In genomic region chr18:37769846-37770245, GRCh38 we compare ENCODE assay signal across 26 cellular contexts.
"Had no signal": no experiment of that assay in that cellular context is flagged by ENCODE, and none has a peak within 500 bp of the region (broad histone marks: within the 10 kb centered on the region; RNA-seq: fewer than 3 reads in every experiment).

No MANE protein-coding gene starts in this region.

- H3K4me1 ChIP-seq: gastroesophageal sphincter, heart left ventricle, right lobe of liver, transverse colon, upper lobe of right lung had no signal

- DNase-seq: cerebellar nuclear complex; cortex of kidney; effector CD4-positive, alpha-beta T cell; foreskin fibroblast; heart left ventricle; kidney glomerular epithelial cell; mesenchymal stem cell; mucosa of descending colon; naive B cell; right lobe of liver; stimulated activated CD4-positive, alpha-beta T cell treated with anti-CD3 and anti-CD28 coated beads, Interleukin-12 subunit alpha, Interleukin-12 subunit beta, amount 100 ng/mL, for 4 hours; stimulated activated CD4-positive, alpha-beta T cell treated with anti-CD3 and anti-CD28 coated beads, Interleukin-1b, Interleukin-23, amount 100 ng/mL, for 48 hours; stimulated activated CD4-positive, alpha-beta T cell treated with anti-CD3 and anti-CD28 coated beads, Interleukin-4, amount 100 ng/mL, for 1 hour; stimulated activated CD8-positive, alpha-beta memory T cell treated with anti-CD3 and anti-CD28 coated beads, Interleukin-4, amount 100 ng/mL, for 48 hours; stimulated activated naive CD4-positive, alpha-beta T cell; stimulated activated naive CD8-positive, alpha-beta T cell treated with anti-CD3 and anti-CD28 coated beads, Interleukin-15, amount 100 ng/mL, for 72 hours; transverse colon; upper lobe of right lung had no signal

- H3K4me2 ChIP-seq: hepatocyte, smooth muscle cell had no signal

- H3K9ac ChIP-seq: parathyroid adenoma had no signal

- H3K79me2 ChIP-seq: hepatocyte, parathyroid adenoma had no signal

- H3K9me3 ChIP-seq: gastroesophageal sphincter, heart left ventricle, mucosa of descending colon, neutrophil, right lobe of liver, suprapubic skin, transverse colon, upper lobe of right lung had no signal

- H3K4me3 ChIP-seq: gastroesophageal sphincter, heart left ventricle, hepatocyte, lung, mucosa of descending colon, right lobe of liver, smooth muscle cell, suprapubic skin, transverse colon, upper lobe of right lung had no signal

- H2AFZ ChIP-seq: hepatocyte, parathyroid adenoma had no signal

- ATAC-seq: gastroesophageal sphincter; heart left ventricle; mucosa of descending colon; natural killer cell treated with Interleukin-12 subunit alpha and Interleukin-12 subunit beta and Interleukin-15 and Interleukin-18, amount 100 ng/mL, for 72 hours; right lobe of liver; stimulated activated naive CD8-positive, alpha-beta T cell treated with anti-CD3 and anti-CD28 coated beads, Interleukin-15, amount 100 ng/mL, for 72 hours; upper lobe of right lung had no signal

- H3K27ac ChIP-seq: gastroesophageal sphincter, heart left ventricle, hepatocyte, neutrophil, parathyroid adenoma, right lobe of liver, suprapubic skin, transverse colon, upper lobe of right lung had no signal

- H3K27me3 ChIP-seq: gastroesophageal sphincter, heart left ventricle, hepatocyte, neutrophil, right lobe of liver, suprapubic skin, transverse colon, upper lobe of right lung had no signal

- H3K36me3 ChIP-seq: gastroesophageal sphincter, heart left ventricle, neutrophil, right lobe of liver, suprapubic skin, transverse colon, upper lobe of right lung had no signal
